1 cellular context compared by ENCODE assay signal in genomic region chr4:140018931-140019618, GRCh38.
TF ChIP-seq lines count a peak whose summit lies in the region.

No MANE protein-coding gene starts in this region.

TF ChIP-seq in IMR-90, 13 proteins besides CTCF, POLR2A, EP300 and RAD21:
- TF ChIP-seq, protein P1, sequence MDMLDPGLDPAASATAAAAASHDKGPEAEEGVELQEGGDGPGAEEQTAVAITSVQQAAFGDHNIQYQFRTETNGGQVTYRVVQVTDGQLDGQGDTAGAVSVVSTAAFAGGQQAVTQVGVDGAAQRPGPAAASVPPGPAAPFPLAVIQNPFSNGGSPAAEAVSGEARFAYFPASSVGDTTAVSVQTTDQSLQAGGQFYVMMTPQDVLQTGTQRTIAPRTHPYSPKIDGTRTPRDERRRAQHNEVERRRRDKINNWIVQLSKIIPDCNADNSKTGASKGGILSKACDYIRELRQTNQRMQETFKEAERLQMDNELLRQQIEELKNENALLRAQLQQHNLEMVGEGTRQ (IDR thresholded peaks at IDR 0.05; ENCODE audit: low read depth, low read length) = no peak
- TF ChIP-seq SMC3 (IDR thresholded peaks at IDR 0.05; ENCODE audit: low read depth, low read length) (no peak), MAFK (IDR thresholded peaks at IDR 0.05; ENCODE audit: low read depth, low read length) (no peak), CHD1 (IDR thresholded peaks at IDR 0.05; ENCODE audit: low read depth, low read length) (no peak), RFX5 (IDR thresholded peaks at IDR 0.05; ENCODE audit: low read depth, low read length) (no peak), FOS (IDR thresholded peaks at IDR 0.05; ENCODE audit: low read depth, low read length) (no peak), MXI1 (IDR thresholded peaks at IDR 0.05; ENCODE audit: borderline replicate concordance, low read depth, low read length) (no peak), CEBPB (IDR thresholded peaks at IDR 0.05; ENCODE audit: low read depth, low read length) (no peak), BHLHE40 (IDR thresholded peaks at IDR 0.05; ENCODE audit: low read depth, low read length) (no peak), NFE2L2 (IDR thresholded peaks at IDR 0.05; ENCODE audit: low read depth, low read length) (no peak), MAZ (IDR thresholded peaks at IDR 0.05; ENCODE audit: borderline replicate concordance, low read depth, low read length) (no peak), RCOR1 (IDR thresholded peaks at IDR 0.05; ENCODE audit: insufficient replicate concordance, low read length) (no peak)
- TF ChIP-seq, protein P2, sequence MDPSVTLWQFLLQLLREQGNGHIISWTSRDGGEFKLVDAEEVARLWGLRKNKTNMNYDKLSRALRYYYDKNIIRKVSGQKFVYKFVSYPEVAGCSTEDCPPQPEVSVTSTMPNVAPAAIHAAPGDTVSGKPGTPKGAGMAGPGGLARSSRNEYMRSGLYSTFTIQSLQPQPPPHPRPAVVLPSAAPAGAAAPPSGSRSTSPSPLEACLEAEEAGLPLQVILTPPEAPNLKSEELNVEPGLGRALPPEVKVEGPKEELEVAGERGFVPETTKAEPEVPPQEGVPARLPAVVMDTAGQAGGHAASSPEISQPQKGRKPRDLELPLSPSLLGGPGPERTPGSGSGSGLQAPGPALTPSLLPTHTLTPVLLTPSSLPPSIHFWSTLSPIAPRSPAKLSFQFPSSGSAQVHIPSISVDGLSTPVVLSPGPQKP (IDR thresholded peaks at IDR 0.05; ENCODE audit: borderline replicate concordance, low read depth, low read length) = no peak
